16 cellular contexts compared by ENCODE assay signal in the genomic region with DNA sequence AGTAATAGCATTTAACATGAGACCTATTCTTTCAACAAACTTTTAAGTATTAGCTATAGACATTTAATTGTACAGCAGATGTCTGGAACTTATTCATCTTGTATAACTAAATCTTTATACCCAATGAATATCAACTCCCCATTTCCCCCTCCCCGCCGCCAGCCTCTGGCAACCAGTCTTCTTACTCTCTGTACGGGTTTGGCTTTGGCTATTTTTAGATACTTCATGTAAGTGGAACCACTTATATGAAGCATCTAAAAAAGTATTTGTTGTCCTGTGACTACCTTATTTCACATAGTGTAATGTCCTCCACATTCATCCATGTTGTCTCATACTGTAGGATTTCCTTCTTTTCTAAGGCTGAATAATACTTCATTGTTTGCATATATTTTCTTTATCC.
"Had no signal": no experiment of that assay in that cellular context is flagged by ENCODE, and none has a peak within 500 bp of the region (broad histone marks: within the 10 kb centered on the region; RNA-seq: fewer than 3 reads in every experiment).

No MANE protein-coding gene starts in this region.

- H3K4me3 Mint-ChIP-seq: brain had no signal

- DNase-seq: activated CD4-positive, alpha-beta T cell treated with anti-CD3 and anti-CD28 coated beads, Interleukin-2, amount 50 U/mL, for 4 hours; activated naive CD4-positive, alpha-beta T cell; activated T-cell treated with anti-CD3 and anti-CD28 coated beads, Interleukin-2, amount 50 U/mL, for 48 hours; amniotic stem cell; esophagus squamous epithelium; foreskin fibroblast; head of caudate nucleus; islet precursor cell; retina; stimulated activated CD4-positive, alpha-beta T cell treated with anti-CD3 and anti-CD28 coated beads, Interleukin-4, amount 100 ng/mL, for 4 hours; thyroid gland; uterus had no signal

- H3K4me3 ChIP-seq: esophagus squamous epithelium, skin epidermis, thyroid gland, uterus had no signal

- ATAC-seq: activated CD4-positive, CD25-positive, alpha-beta regulatory T cell treated with anti-CD3 and anti-CD28 coated beads, Interleukin-2, amount 50 U/mL, for 24 hours had no signal

- H3K9me3 Mint-ChIP-seq: T-helper 2 cell treated with Interferon-gamma antibody and Interleukin-4, amounts not matched to agents 5 μg/mL and 100 μg/mL, for 36 hours had no signal

- H3K27ac ChIP-seq: esophagus squamous epithelium, skin epidermis, thyroid gland, uterus had no signal

- H3K36me3 ChIP-seq: esophagus squamous epithelium, thyroid gland, uterus had no signal

- H3K4me1 ChIP-seq: esophagus squamous epithelium, thyroid gland, uterus had no signal

- H3K9me3 ChIP-seq: esophagus squamous epithelium, thyroid gland, uterus had no signal

- H3K27me3 ChIP-seq: esophagus squamous epithelium, thyroid gland, uterus had no signal

- H3K4me1 Mint-ChIP-seq: brain had no signal

- H3K27ac Mint-ChIP-seq: brain had no signal
